8 cellular contexts compared by ENCODE assay signal in genomic region chr17:57086069-57086930, GRCh38. TPM values are rescaled to one million over a fixed set of nuclear protein-coding genes. Genes with fewer than 3 reads are reported as not detected.
A peak's percentile ranks its signal among the peaks of the same experiment; 100 is the strongest.
DNase-seq lines count a peak whose midpoint lies in the region; ATAC-seq and TF ChIP-seq lines count a peak whose summit lies in the region.

No MANE protein-coding gene starts in this region.

- TF ChIP-seq CTCF in Panc1 (IDR thresholded peaks at IDR 0.05): no peak

- H3K36me3 ChIP-seq in Panc1 (ENCODE audit: control insufficient read depth, insufficient read depth, low read length): no peaks in the 10 kb centered on the region; the same call in 1 of the 2 replicates
- H3K36me3 ChIP-seq in adipocyte (ENCODE audit: control insufficient read depth, insufficient read depth, low read length, severe bottlenecking): no peaks in the 10 kb centered on the region

- H3K4me1 ChIP-seq in Panc1 (ENCODE audit: control insufficient read depth, insufficient read depth, low read length): peaks cover 32% of the 10 kb centered on the region
- H3K4me1 ChIP-seq in adipocyte (ENCODE audit: control insufficient read depth, insufficient read depth, low read length): peaks cover 31% of the 10 kb centered on the region

- peak; percentile 43 for ATAC-seq in Panc1
- ATAC-seq in GM18909 (IDR thresholded peaks at IDR 0.05; ENCODE audit: poor library complexity, unreplicated experiment): no peak
- ATAC-seq in HG03342 (IDR thresholded peaks at IDR 0.05; ENCODE audit: unreplicated experiment): no peak

- DNase-seq in COLO668 (lab: John Stamatoyannopoulos, UW; ENCODE audit: unreplicated experiment): peak; percentile 47
- peak; percentile 20 for DNase-seq in HCEC 1CT
- no peak for DNase-seq in Panc1 (ENCODE audit: low read depth, low spot score)
- peak; percentile 32 for DNase-seq in adipocyte (ENCODE audit: low read depth)
- DNase-seq in skeletal muscle cell (ENCODE audit: low read depth): no peak

- in situ Hi-C loops in Panc1 (cut with HindIII; ENCODE audit: low pct_unique_long_range_greater_than_20kb, low sequenced_read_pairs): no loop called here

- peak overlapping the region; percentile 96 for H3K9ac ChIP-seq in adipocyte (ENCODE audit: low read length)

- intact Hi-C loops in Panc1 (cut with micrococcal nuclease; ENCODE audit: unreplicated experiment): no loop called here

- H3K27me3 ChIP-seq in Panc1 (ENCODE audit: control insufficient read depth, insufficient read depth, low read length) (no peaks in the 10 kb centered on the region), adipocyte (replicated peaks; ENCODE audit: control insufficient read depth, insufficient read depth, low read length) (no peaks in the 10 kb centered on the region)

- peak overlapping the region; percentile 60 for H3K27ac ChIP-seq in Panc1 (ENCODE audit: low read length)

- H3K9me3 ChIP-seq in Panc1 (ENCODE audit: control insufficient read depth, insufficient read depth, low read depth, low read length) (no peaks in the 10 kb centered on the region), adipocyte (ENCODE audit: control insufficient read depth, low read length) (no peaks in the 10 kb centered on the region)

- POLR2A ChIA-PET in Panc1 (lab: Charles Lee): interaction anchor here (0.6 kb wide), 2 partner anchors 193 to 411 kb away, joined by 3 to 4 read pairs; no protein-coding TSS in a partner anchor

- CTCF ChIA-PET in Panc1 (lab: Charles Lee): interaction anchor here (0.6 kb wide), 1 partner anchor 137 kb away, joined by 3 read pairs; no protein-coding TSS in a partner anchor

- peak overlapping the region; percentile 82 to 91 for H3K4me3 ChIP-seq in Panc1 (ENCODE audit: low read depth in 2 of 2, low read length in 2 of 2)
- peak overlapping the region; percentile 95 for H3K4me3 ChIP-seq in adipocyte (ENCODE audit: low read length)
- H3K4me3 ChIP-seq in iPS-11a (ENCODE audit: low read depth, low read length): peak overlapping the region; percentile 78
- H3K4me3 ChIP-seq in skeletal muscle cell (ENCODE audit: low read depth, low read length): peak overlapping the region; percentile 94

- no TSS peak for BruUV-seq in Panc1 (replicated peaks; lab: Mats Ljungman, UMichigan)

RNA-seq across cellular contexts. Expression of gene AKAP1, which starts 1.3 kb away (rescaled TPM):
- 52.7 TPM for total RNA-seq in Panc1 (2021; ENCODE audit: unreplicated experiment)
- 66.6 TPM for polyA plus RNA-seq in Panc1 (2012; ENCODE audit: insufficient read length)

Comparison
In these comparisons a context has a peak if more than half of its experiments do, and no peak if none do; other contexts are left out.
1. DNase-seq: peak in COLO668 (single experiment), HCEC 1CT (single experiment) and adipocyte (single experiment); none in Panc1 (single experiment) and skeletal muscle cell (single experiment).
2. Peak in every context shown above with its lines, with median percentiles within 50 percentile points of each other: H3K4me3 ChIP-seq.